Comparison of ENCODE assay signal across 17 cellular contexts in the genomic region with DNA sequence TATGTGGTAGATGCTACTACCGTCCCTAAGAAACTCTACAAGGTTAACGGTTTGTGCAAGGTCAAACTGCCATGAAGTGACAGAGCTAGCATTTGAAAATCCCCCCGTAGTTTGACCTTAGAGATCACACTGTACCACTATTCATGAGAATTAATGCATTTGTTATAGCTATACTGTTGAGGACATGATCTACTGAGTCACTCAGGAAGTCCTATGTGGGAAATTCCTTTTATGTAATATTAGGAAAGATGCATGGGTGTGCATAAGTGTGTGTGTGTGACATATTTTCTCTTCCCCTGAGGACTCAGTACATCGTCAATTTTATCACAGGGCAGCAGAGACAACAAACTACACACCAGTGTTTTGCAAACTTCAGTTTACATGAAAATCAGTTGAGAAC.
DNase-seq lines count a peak whose midpoint lies in the region; ATAC-seq and TF ChIP-seq lines count a peak whose summit lies in the region.
"Had no signal": no experiment of that assay in that cellular context is flagged by ENCODE, and none has a peak within 500 bp of the region (broad histone marks: within the 10 kb centered on the region; RNA-seq: fewer than 3 reads in every experiment).

No MANE protein-coding gene starts in this region.

- peak; percentile 40 to 52 for ATAC-seq in natural killer cell treated with Interleukin-12 subunit alpha and Interleukin-12 subunit beta and Interleukin-15 and Interleukin-18, amount 100 ng/mL, for 72 hours
- ATAC-seq in natural killer cell (no peak), HG02571 (IDR thresholded peaks at IDR 0.05; ENCODE audit: unreplicated experiment) (no peak)
- ATAC-seq in activated T-helper 17 cell treated with anti-CD3 and anti-CD28 coated beads, Interleukin-2, amount 50 U/mL, for 72 hours (replicated peaks): peak; percentile 42
- peak; percentile 36 for ATAC-seq in naive thymus-derived CD4-positive, alpha-beta T cell
- no peak for ATAC-seq in stimulated activated effector memory CD8-positive, alpha-beta T cell treated with anti-CD3 and anti-CD28 coated beads, Interleukin-12 subunit alpha, Interleukin-12 subunit beta, amount 100 ng/mL, for 72 hours

- no peak overlapping the region for H3K27ac ChIP-seq in naive thymus-derived CD4-positive, alpha-beta T cell (ENCODE audit: low read depth, low read length)

- CTCF ChIA-PET in naive thymus-derived CD4-positive, alpha-beta T cell (lab: Charles Lee): no interaction called here

- POLR2A ChIA-PET in naive thymus-derived CD4-positive, alpha-beta T cell (lab: Charles Lee): no interaction called here

- H3K27ac Mint-ChIP-seq in natural killer cell treated with Interleukin-12 subunit alpha and Interleukin-12 subunit beta and Interleukin-15 and Interleukin-18, amount 100 ng/mL, for 72 hours: no peak overlapping the region
- H3K27ac Mint-ChIP-seq in natural killer cell: no peak overlapping the region
- H3K27ac Mint-ChIP-seq in activated T-helper 17 cell treated with anti-CD3 and anti-CD28 coated beads, Interleukin-2, amount 50 U/mL, for 72 hours: no peak overlapping the region
- H3K27ac Mint-ChIP-seq in naive thymus-derived CD4-positive, alpha-beta T cell: no peak overlapping the region
- H3K27ac Mint-ChIP-seq in stimulated activated effector memory CD8-positive, alpha-beta T cell treated with anti-CD3 and anti-CD28 coated beads, Interleukin-12 subunit alpha, Interleukin-12 subunit beta, amount 100 ng/mL, for 72 hours: no peak overlapping the region
- H3K27ac Mint-ChIP-seq: B cell; CD4-positive, CD25-positive, alpha-beta regulatory T cell; CD8-positive, alpha-beta memory T cell; H9 had no signal

- no peaks in the 10 kb centered on the region for H3K9me3 ChIP-seq in naive thymus-derived CD4-positive, alpha-beta T cell (ENCODE audit: control insufficient read depth in 2 of 3, low read length in 3 of 3)

- H3K36me3 Mint-ChIP-seq in natural killer cell treated with Interleukin-12 subunit alpha and Interleukin-12 subunit beta and Interleukin-15 and Interleukin-18, amount 100 ng/mL, for 72 hours: no peaks in the 10 kb centered on the region
- H3K36me3 Mint-ChIP-seq in natural killer cell: no peaks in the 10 kb centered on the region
- no peaks in the 10 kb centered on the region for H3K36me3 Mint-ChIP-seq in activated T-helper 17 cell treated with anti-CD3 and anti-CD28 coated beads, Interleukin-2, amount 50 U/mL, for 72 hours (ENCODE audit: low read depth)
- peaks cover 0 to 29% (median 16%) of the 10 kb centered on the region in 5 donors for H3K36me3 Mint-ChIP-seq in naive thymus-derived CD4-positive, alpha-beta T cell
- no peaks in the 10 kb centered on the region for H3K36me3 Mint-ChIP-seq in stimulated activated effector memory CD8-positive, alpha-beta T cell treated with anti-CD3 and anti-CD28 coated beads, Interleukin-12 subunit alpha, Interleukin-12 subunit beta, amount 100 ng/mL, for 72 hours

- intact Hi-C loops in natural killer cell (cut with micrococcal nuclease): loop anchor here (10.0 kb wide), 1 partner anchor 350 kb away; no protein-coding TSS in a partner anchor
- intact Hi-C loops in naive thymus-derived CD4-positive, alpha-beta T cell (cut with micrococcal nuclease): no loop called here

- no peaks in the 10 kb centered on the region for H3K27me3 ChIP-seq in naive thymus-derived CD4-positive, alpha-beta T cell (ENCODE audit: control insufficient read depth in 2 of 2, insufficient read depth in 2 of 2, low read length in 2 of 2)

- DNase-seq in natural killer cell treated with Interleukin-12 subunit alpha and Interleukin-12 subunit beta and Interleukin-15 and Interleukin-18, amount 100 ng/mL, for 72 hours (ENCODE audit: low spot score): no peak
- DNase-seq in natural killer cell (no peak), ELR (ENCODE audit: low read depth) (peak; percentile 10)
- DNase-seq in naive thymus-derived CD4-positive, alpha-beta T cell: no peak
- DNase-seq in stimulated activated effector memory CD8-positive, alpha-beta T cell treated with anti-CD3 and anti-CD28 coated beads, Interleukin-12 subunit alpha, Interleukin-12 subunit beta, amount 100 ng/mL, for 72 hours (ENCODE audit: low spot score in 2 of 2): no peak
- no peak for DNase-seq in stimulated activated CD4-positive, alpha-beta T cell treated with anti-CD3 and anti-CD28 coated beads, Interleukin-4, amount 100 ng/mL, for 24 hours
- DNase-seq: 8988T; C1 segment of cervical spinal cord; CD4-positive, CD25-positive, alpha-beta regulatory T cell; CD8-positive, alpha-beta memory T cell; COR-L47; DMS 273 treated with DMSO at 0.1 percent for 48 hours; GF-D8; H9 had no signal

- peaks cover 39 to 53% of the 10 kb centered on the region in 2 donors for H3K4me1 Mint-ChIP-seq in natural killer cell treated with Interleukin-12 subunit alpha and Interleukin-12 subunit beta and Interleukin-15 and Interleukin-18, amount 100 ng/mL, for 72 hours (ENCODE audit: low read depth in 2 of 2)
- H3K4me1 Mint-ChIP-seq in natural killer cell: peaks cover 45 to 62% of the 10 kb centered on the region in 2 donors
- peaks cover 20% of the 10 kb centered on the region for H3K4me1 Mint-ChIP-seq in activated T-helper 17 cell treated with anti-CD3 and anti-CD28 coated beads, Interleukin-2, amount 50 U/mL, for 72 hours
- H3K4me1 Mint-ChIP-seq in naive thymus-derived CD4-positive, alpha-beta T cell: peaks cover 14 to 31% (median 25%) of the 10 kb centered on the region in 7 donors
- peaks cover 38% of the 10 kb centered on the region for H3K4me1 Mint-ChIP-seq in stimulated activated effector memory CD8-positive, alpha-beta T cell treated with anti-CD3 and anti-CD28 coated beads, Interleukin-12 subunit alpha, Interleukin-12 subunit beta, amount 100 ng/mL, for 72 hours

- H3K27me3 Mint-ChIP-seq in natural killer cell treated with Interleukin-12 subunit alpha and Interleukin-12 subunit beta and Interleukin-15 and Interleukin-18, amount 100 ng/mL, for 72 hours: no peaks in the 10 kb centered on the region
- H3K27me3 Mint-ChIP-seq in natural killer cell (ENCODE audit: low read depth in 2 of 2): no peaks in the 10 kb centered on the region
- no peaks in the 10 kb centered on the region for H3K27me3 Mint-ChIP-seq in activated T-helper 17 cell treated with anti-CD3 and anti-CD28 coated beads, Interleukin-2, amount 50 U/mL, for 72 hours
- no peaks in the 10 kb centered on the region for H3K27me3 Mint-ChIP-seq in naive thymus-derived CD4-positive, alpha-beta T cell
- H3K27me3 Mint-ChIP-seq: B cell; CD4-positive, CD25-positive, alpha-beta regulatory T cell; CD8-positive, alpha-beta memory T cell had no signal

- H3K4me1 ChIP-seq in naive thymus-derived CD4-positive, alpha-beta T cell (ENCODE audit: control insufficient read depth in 2 of 2, insufficient read depth in 2 of 2, low read length in 2 of 2): peaks cover 7% of the 10 kb centered on the region in 2 donors

- no peak overlapping the region for H3K4me3 ChIP-seq in naive thymus-derived CD4-positive, alpha-beta T cell (ENCODE audit: low read length)

- H3K36me3 ChIP-seq in naive thymus-derived CD4-positive, alpha-beta T cell (ENCODE audit: control insufficient read depth in 2 of 3, insufficient read depth in 3 of 3, low read length in 3 of 3): no peaks in the 10 kb centered on the region

- no peak overlapping the region for H3K4me3 Mint-ChIP-seq in natural killer cell treated with Interleukin-12 subunit alpha and Interleukin-12 subunit beta and Interleukin-15 and Interleukin-18, amount 100 ng/mL, for 72 hours
- no peak overlapping the region for H3K4me3 Mint-ChIP-seq in natural killer cell
- no peak overlapping the region for H3K4me3 Mint-ChIP-seq in activated T-helper 17 cell treated with anti-CD3 and anti-CD28 coated beads, Interleukin-2, amount 50 U/mL, for 72 hours
- H3K4me3 Mint-ChIP-seq in naive thymus-derived CD4-positive, alpha-beta T cell: no peak overlapping the region
- H3K4me3 Mint-ChIP-seq in stimulated activated effector memory CD8-positive, alpha-beta T cell treated with anti-CD3 and anti-CD28 coated beads, Interleukin-12 subunit alpha, Interleukin-12 subunit beta, amount 100 ng/mL, for 72 hours: no peak overlapping the region
- H3K4me3 Mint-ChIP-seq: B cell; CD4-positive, CD25-positive, alpha-beta regulatory T cell; CD8-positive, alpha-beta memory T cell; H9 had no signal

- H3K9me3 Mint-ChIP-seq in natural killer cell treated with Interleukin-12 subunit alpha and Interleukin-12 subunit beta and Interleukin-15 and Interleukin-18, amount 100 ng/mL, for 72 hours: no peaks in the 10 kb centered on the region
- H3K9me3 Mint-ChIP-seq in natural killer cell: no peaks in the 10 kb centered on the region
- no peaks in the 10 kb centered on the region for H3K9me3 Mint-ChIP-seq in activated T-helper 17 cell treated with anti-CD3 and anti-CD28 coated beads, Interleukin-2, amount 50 U/mL, for 72 hours
- peaks cover 0 to under 1% (median 0%) of the 10 kb centered on the region in 11 donors for H3K9me3 Mint-ChIP-seq in naive thymus-derived CD4-positive, alpha-beta T cell
- H3K9me3 Mint-ChIP-seq in stimulated activated effector memory CD8-positive, alpha-beta T cell treated with anti-CD3 and anti-CD28 coated beads, Interleukin-12 subunit alpha, Interleukin-12 subunit beta, amount 100 ng/mL, for 72 hours: no peaks in the 10 kb centered on the region
- H3K9me3 Mint-ChIP-seq: CD8-positive, alpha-beta memory T cell; H9 had no signal

- TF ChIP-seq CTCF in natural killer cell (IDR thresholded peaks at IDR 0.05): no peak

Comparison
In these comparisons a context has a peak if more than half of its experiments do, and no peak if none do; other contexts are left out.
1. ATAC-seq: peak in natural killer cell treated with Interleukin-12 subunit alpha and Interleukin-12 subunit beta and Interleukin-15 and Interleukin-18, amount 100 ng/mL, for 72 hours (2 of 2), activated T-helper 17 cell treated with anti-CD3 and anti-CD28 coated beads, Interleukin-2, amount 50 U/mL, for 72 hours (single experiment) and naive thymus-derived CD4-positive, alpha-beta T cell (single experiment); none in natural killer cell (0 of 3), stimulated activated effector memory CD8-positive, alpha-beta T cell treated with anti-CD3 and anti-CD28 coated beads, Interleukin-12 subunit alpha, Interleukin-12 subunit beta, amount 100 ng/mL, for 72 hours (single experiment) and HG02571 (single experiment).